In the genomic region with DNA sequence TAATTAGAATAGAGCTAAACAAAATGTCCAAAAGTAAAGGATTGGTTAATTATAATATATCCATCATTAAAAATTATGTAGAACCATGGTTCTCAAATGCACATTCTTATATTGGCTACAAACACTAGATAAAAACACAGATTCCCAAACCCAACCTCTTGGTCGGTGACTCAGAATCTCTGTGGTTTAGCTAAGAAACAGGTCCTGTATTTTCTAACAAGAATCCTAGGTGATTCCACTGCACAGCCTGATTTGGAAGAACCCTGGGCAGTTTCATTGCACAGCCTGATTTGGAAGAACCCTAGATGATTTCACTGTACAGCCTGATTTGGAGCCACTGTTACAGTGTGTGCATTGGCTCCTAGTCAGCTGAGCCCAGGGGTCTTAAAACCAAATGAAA, we compare ENCODE assay signal across 19 cellular contexts.
DNase-seq lines count a peak whose midpoint lies in the region; ATAC-seq and TF ChIP-seq lines count a peak whose summit lies in the region.
"Had no signal": no experiment of that assay in that cellular context is flagged by ENCODE, and none has a peak within 500 bp of the region (broad histone marks: within the 10 kb centered on the region; RNA-seq: fewer than 3 reads in every experiment).

No MANE protein-coding gene starts in this region.

- H2AFZ ChIP-seq in GM23248 (no peak overlapping the region), smooth muscle cell (ENCODE audit: low read depth) (no peak overlapping the region)

- TF ChIP-seq EP300 in upper lobe of left lung (IDR thresholded peaks at IDR 0.05): no peak

- no peak for TF ChIP-seq CTCF in smooth muscle cell (IDR thresholded peaks at IDR 0.05; ENCODE audit: borderline replicate concordance, insufficient read depth, poor library complexity, severe bottlenecking)
- TF ChIP-seq CTCF in upper lobe of left lung (IDR thresholded peaks at IDR 0.05): no peak

- H3K4me3 ChIP-seq in GM23248 (no peak overlapping the region), smooth muscle cell (no peak overlapping the region), upper lobe of left lung (no peak overlapping the region)
- H3K4me3 ChIP-seq: body of pancreas, Peyer's patch had no signal

- H3K27ac ChIP-seq in GM23248: peak overlapping the region; percentile 66
- peak overlapping the region; percentile 80 for H3K27ac ChIP-seq in smooth muscle cell (ENCODE audit: low read depth)
- no peak overlapping the region for H3K27ac ChIP-seq in upper lobe of left lung

- no peaks in the 10 kb centered on the region for H3K27me3 ChIP-seq in GM23248 (replicated peaks; ENCODE audit: insufficient read depth)
- H3K27me3 ChIP-seq in smooth muscle cell (ENCODE audit: low read depth): no peaks in the 10 kb centered on the region
- H3K27me3 ChIP-seq in upper lobe of left lung: no peaks in the 10 kb centered on the region
- H3K27me3 ChIP-seq: body of pancreas, Peyer's patch had no signal

- peak overlapping the region; percentile 18 for H3K4me2 ChIP-seq in GM23248 (ENCODE audit: unreplicated experiment)
- no peak overlapping the region for H3K4me2 ChIP-seq in smooth muscle cell

- no peaks in the 10 kb centered on the region; the same call in 1 of the 2 replicates for H3K9me2 ChIP-seq in GM23248 (ENCODE audit: insufficient read depth)

- H3K79me2 ChIP-seq in GM23248 (ENCODE audit: insufficient read depth) (peaks cover 47% of the 10 kb centered on the region), smooth muscle cell (ENCODE audit: low read depth) (no peaks in the 10 kb centered on the region)

- no peak for TF ChIP-seq POLR2A in upper lobe of left lung (IDR thresholded peaks at IDR 0.05)

- H4K20me1 ChIP-seq in GM23248 (ENCODE audit: insufficient read depth) (no peaks in the 10 kb centered on the region), smooth muscle cell (ENCODE audit: low read depth) (no peaks in the 10 kb centered on the region)

- 4 to 8% methylated on average over 1 of the region's 1 CpG for WGBS in GM23248 (ENCODE audit: low coverage in 1 of 2, low lambda C conversion rate in 2 of 2, missing lambda C conversion rate in 2 of 2), 2 experiments
- WGBS in smooth muscle cell (ENCODE audit: low lambda C conversion rate): 0% methylated on average over 1 of the region's 1 CpG
- WGBS in upper lobe of left lung, 2 donors: 6 to 86% methylated on average over 1 of the region's 1 CpG

- H3K36me3 ChIP-seq in GM23248 (ENCODE audit: low read depth): no peaks in the 10 kb centered on the region
- H3K36me3 ChIP-seq in smooth muscle cell (ENCODE audit: low read depth): no peaks in the 10 kb centered on the region
- H3K36me3 ChIP-seq in upper lobe of left lung: no peaks in the 10 kb centered on the region
- H3K36me3 ChIP-seq: Peyer's patch had no signal

- DNase-seq in GM23248 (peak; percentile 78), fibroblast of peridontal ligament (ENCODE audit: extremely low read depth) (peak; percentile 19), smooth muscle cell (lab: John Stamatoyannopoulos, UW; ENCODE audit: unreplicated experiment) (no peak), upper lobe of left lung (no peak), RKO (ENCODE audit: low spot score) (no peak)
- DNase-seq in stimulated activated naive CD8-positive, alpha-beta T cell treated with anti-CD3 and anti-CD28 coated beads, Interleukin-15, Interleukin-2, amounts not matched to agents 100 U/mL and 50 U/mL, for 24 hours: no peak
- DNase-seq: activated CD4-positive, alpha-beta T cell treated with anti-CD3 and anti-CD28 coated beads, Interleukin-2, amount 50 U/mL, for 1 hour; activated CD8-positive, alpha-beta memory T cell treated with anti-CD3 and anti-CD28 coated beads, Interleukin-2, amount 50 U/mL, for 48 hours; body of pancreas; C1 segment of cervical spinal cord; DMS 273 treated with DMSO at 0.1 percent for 48 hours; natural killer cell; NCI-H1436 treated with DMSO at 0.1 percent for 48 hours; NCI-H2171 treated with DMSO at 0.1 percent for 48 hours; NCI-H82; Peyer's patch; stimulated activated CD8-positive, alpha-beta memory T cell treated with anti-CD3 and anti-CD28 coated beads, Interleukin-4, amount 100 ng/mL, for 48 hours had no signal

- H3K9ac ChIP-seq in GM23248 (0 out of 2 replicates have a peak overlapping the region, but pooled peaks have one; percentile 26), smooth muscle cell (ENCODE audit: low read depth) (peak overlapping the region; percentile 21)

- peak; percentile 19 for ATAC-seq in SK-N-SH treated with all-trans-retinoic acid at 6 μM for 48 hours
- no peak for ATAC-seq in upper lobe of left lung (ENCODE audit: low FRiP score in 2 of 2)
- no peak for ATAC-seq in GM21423 (IDR thresholded peaks at IDR 0.05; ENCODE audit: unreplicated experiment)
- no peak for ATAC-seq in stimulated activated naive CD8-positive, alpha-beta T cell treated with anti-CD3 and anti-CD28 coated beads, Interleukin-15, Interleukin-2, amounts not matched to agents 100 U/mL and 50 U/mL, for 24 hours
- ATAC-seq: body of pancreas, natural killer cell had no signal

- in situ Hi-C loops in GM23248 (cut with MboI): no loop called here

- H3K9me3 ChIP-seq in GM23248 (ENCODE audit: low read depth) (no peaks in the 10 kb centered on the region), smooth muscle cell (replicated peaks; ENCODE audit: low read depth) (no peaks in the 10 kb centered on the region), upper lobe of left lung (no peaks in the 10 kb centered on the region)
- H3K9me3 ChIP-seq: body of pancreas, Peyer's patch had no signal

- H3F3A ChIP-seq in GM23248 (ENCODE audit: insufficient read depth) (peaks cover 70% of the 10 kb centered on the region), smooth muscle cell (ENCODE audit: low read depth) (no peaks in the 10 kb centered on the region)

- H3K4me1 ChIP-seq in GM23248 (ENCODE audit: insufficient read depth): peaks cover 81% of the 10 kb centered on the region
- H3K4me1 ChIP-seq in smooth muscle cell (ENCODE audit: low read depth): peaks cover 31% of the 10 kb centered on the region
- no peaks in the 10 kb centered on the region for H3K4me1 ChIP-seq in upper lobe of left lung
- H3K4me1 ChIP-seq: Peyer's patch had no signal

TF ChIP-seq in SK-N-SH treated with all-trans-retinoic acid at 6 μM for 48 hours, 23 proteins besides CTCF, POLR2A, EP300 and RAD21:
- TF ChIP-seq GLIS3 (CRISPR knock-in tag; IDR thresholded peaks at IDR 0.05): no peak
- TF ChIP-seq ZC3H10 (CRISPR knock-in tag; IDR thresholded peaks at IDR 0.05): no peak
- no peak for TF ChIP-seq SNAI2 (CRISPR knock-in tag; IDR thresholded peaks at IDR 0.05)
- TF ChIP-seq ZFP30 (CRISPR knock-in tag; IDR thresholded peaks at IDR 0.05): no peak
- TF ChIP-seq ISL1 (CRISPR knock-in tag; IDR thresholded peaks at IDR 0.05): no peak
- no peak for TF ChIP-seq PPARA (CRISPR knock-in tag; IDR thresholded peaks at IDR 0.05; ENCODE audit: borderline replicate concordance)
- TF ChIP-seq, protein P1, sequence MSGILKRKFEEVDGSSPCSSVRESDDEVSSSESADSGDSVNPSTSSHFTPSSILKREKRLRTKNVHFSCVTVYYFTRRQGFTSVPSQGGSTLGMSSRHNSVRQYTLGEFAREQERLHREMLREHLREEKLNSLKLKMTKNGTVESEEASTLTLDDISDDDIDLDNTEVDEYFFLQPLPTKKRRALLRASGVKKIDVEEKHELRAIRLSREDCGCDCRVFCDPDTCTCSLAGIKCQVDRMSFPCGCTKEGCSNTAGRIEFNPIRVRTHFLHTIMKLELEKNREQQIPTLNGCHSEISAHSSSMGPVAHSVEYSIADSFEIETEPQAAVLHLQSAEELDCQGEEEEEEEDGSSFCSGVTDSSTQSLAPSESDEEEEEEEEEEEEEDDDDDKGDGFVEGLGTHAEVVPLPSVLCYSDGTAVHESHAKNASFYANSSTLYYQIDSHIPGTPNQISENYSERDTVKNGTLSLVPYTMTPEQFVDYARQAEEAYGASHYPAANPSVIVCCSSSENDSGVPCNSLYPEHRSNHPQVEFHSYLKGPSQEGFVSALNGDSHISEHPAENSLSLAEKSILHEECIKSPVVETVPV (CRISPR knock-in tag; IDR thresholded peaks at IDR 0.05): no peak
- no peak for TF ChIP-seq CSDC2 (CRISPR knock-in tag; IDR thresholded peaks at IDR 0.05)

Comparison
In these comparisons a context has a peak if more than half of its experiments do, and no peak if none do; other contexts are left out.
1. DNase-seq: peak in GM23248 (single experiment) and fibroblast of peridontal ligament (single experiment); none in smooth muscle cell (single experiment), upper lobe of left lung (0 of 2), stimulated activated naive CD8-positive, alpha-beta T cell treated with anti-CD3 and anti-CD28 coated beads, Interleukin-15, Interleukin-2, amounts not matched to agents 100 U/mL and 50 U/mL, for 24 hours (single experiment) and RKO (single experiment).
2. H3K27ac ChIP-seq: peak in GM23248 (single experiment) and smooth muscle cell (single experiment); none in upper lobe of left lung (0 of 4).